19 cellular contexts compared by ENCODE assay signal in genomic region chr5:167902298-167902697, GRCh38.
DNase-seq lines count a peak whose midpoint lies in the region; ATAC-seq, FAIRE-seq and TF ChIP-seq lines count a peak whose summit lies in the region.
"Had no signal": no experiment of that assay in that cellular context is flagged by ENCODE, and none has a peak within 500 bp of the region (broad histone marks: within the 10 kb centered on the region; RNA-seq: fewer than 3 reads in every experiment).

No MANE protein-coding gene starts in this region.

- no peak overlapping the region for H3K4me3 ChIP-seq in astrocyte (ENCODE audit: insufficient read depth, low read depth, low read length)
- H3K4me3 ChIP-seq in osteoblast (ENCODE audit: insufficient read depth, low read length), result no peak overlapping the region

- H3K9me3 Mint-ChIP-seq in astrocyte (ENCODE audit: unreplicated experiment) (no peaks in the 10 kb centered on the region), osteocyte (ENCODE audit: unreplicated experiment) (no peaks in the 10 kb centered on the region)
- H3K9me3 Mint-ChIP-seq: CD4-positive, alpha-beta T cell; H9 had no signal

- H4K20me1 ChIP-seq in astrocyte (ENCODE audit: insufficient read depth, low read length), result no peaks in the 10 kb centered on the region
- no peaks in the 10 kb centered on the region for H4K20me1 ChIP-seq in osteoblast (ENCODE audit: insufficient read depth, low read length)

- TF ChIP-seq CTCF in astrocyte (IDR thresholded peaks at IDR 0.05; ENCODE audit: insufficient read depth, low read depth, low read length) (no peak), osteocyte (IDR thresholded peaks at IDR 0.05) (no peak), osteoblast (IDR thresholded peaks at IDR 0.05; ENCODE audit: extremely low read depth, low read depth, low read length) (no peak)

- peak; percentile 32 for DNase-seq in A172 (ENCODE audit: low spot score)
- peak; percentile 20 for DNase-seq in NCI-H226
- no peak for DNase-seq in astrocyte (ENCODE audit: low read depth)
- DNase-seq in osteocyte (ENCODE audit: extremely low spot score, unreplicated experiment), result peak; percentile 65
- no peak for DNase-seq in cerebellum (ENCODE audit: low spot score)
- no peak for DNase-seq in stimulated activated naive CD8-positive, alpha-beta T cell treated with anti-CD3 and anti-CD28 coated beads, Interleukin-15, Interleukin-2, amounts not matched to agents 100 U/mL and 50 U/mL, for 24 hours
- DNase-seq in osteoblast (ENCODE audit: insufficient read length, low spot score, missing footprints), result no peak
- DNase-seq: 8988T; ACHN; CD4-positive, alpha-beta T cell; DMS79 treated with DMSO at 0.1 percent for 48 hours; EL; H9; IMR-90 had no signal

- H3K9ac ChIP-seq in astrocyte (ENCODE audit: low read length), result no peak overlapping the region

- no peaks in the 10 kb centered on the region for H3K27me3 Mint-ChIP-seq in astrocyte (ENCODE audit: low read depth, unreplicated experiment)
- H3K27me3 Mint-ChIP-seq in osteocyte (ENCODE audit: unreplicated experiment), result peaks cover 14% of the 10 kb centered on the region
- H3K27me3 Mint-ChIP-seq: CD4-positive, alpha-beta T cell had no signal

- H3K4me1 ChIP-seq in astrocyte (ENCODE audit: insufficient read depth, low read length) (peaks cover 10% of the 10 kb centered on the region), osteoblast (ENCODE audit: insufficient read depth, low read length) (peaks cover 4% of the 10 kb centered on the region)

- no peaks in the 10 kb centered on the region for H3K36me3 ChIP-seq in astrocyte (ENCODE audit: insufficient read depth, low read length)
- H3K36me3 ChIP-seq in osteoblast (ENCODE audit: insufficient read depth, low read length), result no peaks in the 10 kb centered on the region

- H3K36me3 Mint-ChIP-seq in astrocyte (ENCODE audit: low read depth, unreplicated experiment) (no peaks in the 10 kb centered on the region), osteocyte (ENCODE audit: unreplicated experiment) (no peaks in the 10 kb centered on the region)

- no peak for FAIRE-seq in astrocyte (lab: Jason Lieb, UNC)
- FAIRE-seq: GM12891, GM19239, H1, HTR-8/SVneo had no signal

- H2AFZ ChIP-seq in astrocyte (ENCODE audit: low read depth, low read length), result no peak overlapping the region
- H2AFZ ChIP-seq in osteoblast (ENCODE audit: low read length), result no peak overlapping the region

- ATAC-seq in stimulated activated naive CD8-positive, alpha-beta T cell treated with anti-CD3 and anti-CD28 coated beads, Interleukin-15, Interleukin-2, amounts not matched to agents 100 U/mL and 50 U/mL, for 24 hours, result no peak

- H3K4me1 Mint-ChIP-seq in astrocyte (ENCODE audit: low read depth, unreplicated experiment) (peaks cover 30% of the 10 kb centered on the region), osteocyte (ENCODE audit: unreplicated experiment) (peaks cover 7% of the 10 kb centered on the region)

- peak overlapping the region; percentile 14 for H3K27ac Mint-ChIP-seq in astrocyte (ENCODE audit: unreplicated experiment)
- H3K27ac Mint-ChIP-seq in osteocyte (ENCODE audit: unreplicated experiment), result no peak overlapping the region
- H3K27ac Mint-ChIP-seq: CD4-positive, alpha-beta T cell had no signal

- H3K79me2 ChIP-seq in astrocyte (ENCODE audit: insufficient read depth, low read length), result no peaks in the 10 kb centered on the region
- H3K79me2 ChIP-seq in osteoblast (ENCODE audit: insufficient read depth, low read length), result no peaks in the 10 kb centered on the region

- no peaks in the 10 kb centered on the region for H3K9me3 ChIP-seq in astrocyte (ENCODE audit: insufficient read depth, low read depth, low read length)
- no peaks in the 10 kb centered on the region for H3K9me3 ChIP-seq in osteoblast (ENCODE audit: low read depth, low read length)

- H3K27ac ChIP-seq in astrocyte (ENCODE audit: low read depth, low read length), result no peak overlapping the region
- H3K27ac ChIP-seq in osteoblast (ENCODE audit: low read depth, low read length), result no peak overlapping the region
- H3K27ac ChIP-seq: C4-2B had no signal

- H3K4me2 ChIP-seq in astrocyte (ENCODE audit: low read length) (no peak overlapping the region), osteoblast (ENCODE audit: insufficient read depth, low read length) (no peak overlapping the region)

- no peak overlapping the region for H3K4me3 Mint-ChIP-seq in astrocyte (ENCODE audit: unreplicated experiment)
- H3K4me3 Mint-ChIP-seq in osteocyte (ENCODE audit: unreplicated experiment), result no peak overlapping the region
- H3K4me3 Mint-ChIP-seq: CD4-positive, alpha-beta T cell; H9 had no signal

- no peaks in the 10 kb centered on the region for H3K27me3 ChIP-seq in astrocyte (ENCODE audit: insufficient read depth, low read length)
- H3K27me3 ChIP-seq in osteoblast (ENCODE audit: insufficient read depth, low read length), result no peaks in the 10 kb centered on the region

Comparison
In these comparisons a context has a peak if more than half of its experiments do, and no peak if none do; other contexts are left out.
1. DNase-seq: peak in A172 (single experiment), NCI-H226 (single experiment) and osteocyte (single experiment); none in astrocyte (single experiment), cerebellum (single experiment), stimulated activated naive CD8-positive, alpha-beta T cell treated with anti-CD3 and anti-CD28 coated beads, Interleukin-15, Interleukin-2, amounts not matched to agents 100 U/mL and 50 U/mL, for 24 hours (single experiment) and osteoblast (single experiment).